27 cellular contexts compared by ENCODE assay signal in the genomic region with DNA sequence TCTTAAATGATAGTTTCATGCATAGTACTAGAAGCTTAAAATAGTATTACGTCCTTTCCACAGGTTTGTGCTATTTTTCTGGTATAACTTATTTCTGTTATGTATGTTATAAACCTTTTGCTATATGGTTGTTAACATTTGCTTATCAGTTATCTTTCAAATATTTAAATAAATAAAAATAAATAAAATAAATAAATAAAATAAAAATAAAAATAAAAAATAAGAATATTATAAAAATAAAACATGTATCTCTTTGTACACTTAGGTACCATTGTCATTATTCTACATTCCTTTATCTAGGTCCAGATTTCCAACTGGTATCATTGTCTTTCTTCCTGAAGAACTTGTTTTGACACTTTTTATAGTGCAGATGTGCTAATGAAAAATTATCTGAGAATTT.
"Had no signal": no experiment of that assay in that cellular context is flagged by ENCODE, and none has a peak within 500 bp of the region (broad histone marks: within the 10 kb centered on the region; RNA-seq: fewer than 3 reads in every experiment).

No MANE protein-coding gene starts in this region.

- H3K36me3 ChIP-seq: adrenal gland, colonic mucosa, gastrocnemius medialis, heart left ventricle had no signal

- H3K4me3 ChIP-seq: adrenal gland, body of pancreas, colonic mucosa, gastrocnemius medialis, heart left ventricle had no signal

- DNase-seq: activated B cell treated with CpG ODN at 0.5 μM for 24 hours; activated CD4-positive, alpha-beta T cell treated with anti-CD3 and anti-CD28 coated beads for 48 hours; activated CD4-positive, alpha-beta T cell treated with anti-CD3 and anti-CD28 coated beads, Interleukin-2, amount 50 U/mL, for 1 hour; activated CD4-positive, alpha-beta T cell treated with anti-CD3 and anti-CD28 coated beads, Interleukin-2, amount 50 U/mL, for 48 hours; activated CD8-positive, alpha-beta memory T cell treated with anti-CD3 and anti-CD28 coated beads for 24 hours; activated CD8-positive, alpha-beta T cell treated with anti-CD3 and anti-CD28 coated beads for 36 hours; activated effector memory CD4-positive, alpha-beta T cell treated with Interleukin-2 at 50 U/mL for 16 hours; activated naive CD4-positive, alpha-beta T cell treated with anti-CD3 and anti-CD28 coated beads for 36 hours; activated naive CD8-positive, alpha-beta T cell treated with anti-CD3 and anti-CD28 coated beads for 36 hours; activated naive CD8-positive, alpha-beta T cell treated with anti-CD3 and anti-CD28 coated beads, Interleukin-2, amount 50 U/mL, for 24 hours; activated T-cell treated with anti-CD3 and anti-CD28 coated beads, Interleukin-2, amount 50 U/mL, for 4 hours; adrenal gland; amygdala; aorta; body of pancreas; caudate nucleus; colonic mucosa; effector CD8-positive, alpha-beta T cell; foreskin fibroblast; gastrocnemius medialis; glutamatergic neuron; heart left ventricle; T-helper 2 cell had no signal

- H3K9me3 ChIP-seq: adrenal gland, body of pancreas, colonic mucosa, gastrocnemius medialis, heart left ventricle had no signal

- ATAC-seq: activated CD4-positive, CD25-positive, alpha-beta regulatory T cell treated with anti-CD3 and anti-CD28 coated beads, Interleukin-2, amount 50 U/mL, for 24 hours; activated CD8-positive, alpha-beta T cell treated with anti-CD3 and anti-CD28 coated beads for 36 hours; activated naive CD8-positive, alpha-beta T cell treated with anti-CD3 and anti-CD28 coated beads, Interleukin-2, amount 50 U/mL, for 24 hours; activated T-cell treated with anti-CD3 and anti-CD28 coated beads, Interleukin-2, amount 50 U/mL, for 4 hours; activated T-helper 17 cell treated with anti-CD3 and anti-CD28 coated beads, Interleukin-2, amount 50 U/mL, for 72 hours; body of pancreas; esophagus mucosa; gastrocnemius medialis; heart left ventricle had no signal

- H3K27ac ChIP-seq: adrenal gland, body of pancreas, colonic mucosa, gastrocnemius medialis, heart left ventricle, VCaP had no signal

- H3K27me3 ChIP-seq: adrenal gland, body of pancreas, colonic mucosa, gastrocnemius medialis, heart left ventricle had no signal

- H3K4me1 ChIP-seq: adrenal gland, body of pancreas, colonic mucosa, gastrocnemius medialis, heart left ventricle had no signal
